ENCODE assay signal across 1 cellular context in genomic region chr22:42343136-42343484, GRCh38.
TF ChIP-seq lines count a peak whose summit lies in the region.

No MANE protein-coding gene starts in this region.

TF ChIP-seq in HEK293, 187 proteins besides CTCF, POLR2A, EP300 and RAD21 (continued from another document and continues in another):
- TF ChIP-seq PRDM10 (tag by site-specific recombination; IDR thresholded peaks at IDR 0.05) (no peak), ZNF701 (tag by site-specific recombination; IDR thresholded peaks at IDR 0.05) (no peak), ZNF2 (tag by site-specific recombination; IDR thresholded peaks at IDR 0.05) (no peak), ZNF473 (tag by site-specific recombination; IDR thresholded peaks at IDR 0.05) (no peak), GLI4 (tag by site-specific recombination; IDR thresholded peaks at IDR 0.05) (no peak), ZNF654 (tag by site-specific recombination; IDR thresholded peaks at IDR 0.05; ENCODE audit: low read depth) (no peak), ATF2 (tag by site-specific recombination; IDR thresholded peaks at IDR 0.05; ENCODE audit: low read depth) (no peak), ZBTB26 (tag by site-specific recombination; optimal IDR thresholded peaks at IDR 0.05) (peak; percentile 23), ZNF423 (tag by site-specific recombination; IDR thresholded peaks at IDR 0.05) (no peak), ZNF174 (tag by site-specific recombination; IDR thresholded peaks at IDR 0.05) (no peak), ZNF398 (tag by site-specific recombination; IDR thresholded peaks at IDR 0.05) (no peak), KLF1 (tag by site-specific recombination; IDR thresholded peaks at IDR 0.05) (no peak), PRDM6 (tag by site-specific recombination; IDR thresholded peaks at IDR 0.05) (no peak), ZNF704 (tag by site-specific recombination; IDR thresholded peaks at IDR 0.05) (no peak), TSHZ1 (tag by site-specific recombination; IDR thresholded peaks at IDR 0.05; ENCODE audit: borderline replicate concordance) (no peak), ZNF571 (tag by site-specific recombination; IDR thresholded peaks at IDR 0.05) (no peak), HIC1 (tag by site-specific recombination; IDR thresholded peaks at IDR 0.05) (no peak), ZNF26 (tag by site-specific recombination; IDR thresholded peaks at IDR 0.05) (no peak), ZNF521 (tag by site-specific recombination; IDR thresholded peaks at IDR 0.05) (no peak), ZNF214 (tag by site-specific recombination; IDR thresholded peaks at IDR 0.05; ENCODE audit: borderline replicate concordance) (no peak), ZNF639 (tag by site-specific recombination; IDR thresholded peaks at IDR 0.05) (no peak), ZNF184 (tag by site-specific recombination; IDR thresholded peaks at IDR 0.05) (no peak), ZNF501 (tag by site-specific recombination; IDR thresholded peaks at IDR 0.05) (no peak), ZBTB49 (tag by site-specific recombination; IDR thresholded peaks at IDR 0.05; ENCODE audit: low read depth) (no peak), GLIS2 (tag by site-specific recombination; IDR thresholded peaks at IDR 0.05) (0 out of 2 replicates have a peak, but pooled peaks have one; percentile 16), ZNF626 (tag by site-specific recombination; IDR thresholded peaks at IDR 0.05) (no peak), RBAK (tag by site-specific recombination; IDR thresholded peaks at IDR 0.05) (no peak), ZNF335 (tag by site-specific recombination; conservative IDR thresholded peaks at IDR 0.05) (0 out of 2 replicates have a peak, but pooled peaks have one; percentile 24), ZNF658 (tag by site-specific recombination; IDR thresholded peaks at IDR 0.05) (no peak), ZNF530 (tag by site-specific recombination; IDR thresholded peaks at IDR 0.05; ENCODE audit: low read depth) (no peak), SP3 (tag by site-specific recombination; IDR thresholded peaks at IDR 0.05) (no peak), ZBTB8A (tag by site-specific recombination; IDR thresholded peaks at IDR 0.05) (peak; percentile 50), ZNF366 (tag by site-specific recombination; conservative IDR thresholded peaks at IDR 0.05) (no peak), ZIC2 (tag by site-specific recombination; IDR thresholded peaks at IDR 0.05) (peak; percentile 17; the same call in 1 of the 2 replicates), ZNF776 (tag by site-specific recombination; IDR thresholded peaks at IDR 0.05; ENCODE audit: borderline replicate concordance) (no peak)
